ENCODE assay signal across 2 cellular contexts in genomic region chr16:56448005-56448404, GRCh38.
TF ChIP-seq lines count a peak whose summit lies in the region.

No MANE protein-coding gene starts in this region.

TF ChIP-seq in SK-N-SH, 30 proteins besides CTCF, POLR2A, EP300 and RAD21 (continued from another document):
- TF ChIP-seq FOXM1 (IDR thresholded peaks at IDR 0.05; ENCODE audit: low read depth) = no peak

TF ChIP-seq in SK-N-SH treated with all-trans-retinoic acid at 6 μM for 48 hours, 23 proteins besides CTCF, POLR2A, EP300 and RAD21 (continued from another document):
- TF ChIP-seq, protein P1, sequence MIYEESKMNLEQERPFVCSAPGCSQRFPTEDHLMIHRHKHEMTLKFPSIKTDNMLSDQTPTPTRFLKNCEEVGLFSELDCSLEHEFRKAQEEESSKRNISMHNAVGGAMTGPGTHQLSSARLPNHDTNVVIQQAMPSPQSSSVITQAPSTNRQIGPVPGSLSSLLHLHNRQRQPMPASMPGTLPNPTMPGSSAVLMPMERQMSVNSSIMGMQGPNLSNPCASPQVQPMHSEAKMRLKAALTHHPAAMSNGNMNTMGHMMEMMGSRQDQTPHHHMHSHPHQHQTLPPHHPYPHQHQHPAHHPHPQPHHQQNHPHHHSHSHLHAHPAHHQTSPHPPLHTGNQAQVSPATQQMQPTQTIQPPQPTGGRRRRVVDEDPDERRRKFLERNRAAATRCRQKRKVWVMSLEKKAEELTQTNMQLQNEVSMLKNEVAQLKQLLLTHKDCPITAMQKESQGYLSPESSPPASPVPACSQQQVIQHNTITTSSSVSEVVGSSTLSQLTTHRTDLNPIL (CRISPR knock-in tag; IDR thresholded peaks at IDR 0.05; ENCODE audit: low read depth) = no peak
- no peak for TF ChIP-seq ZNF565 (CRISPR knock-in tag; conservative IDR thresholded peaks at IDR 0.05; ENCODE audit: low read depth)
- TF ChIP-seq CSRNP3 (CRISPR knock-in tag; IDR thresholded peaks at IDR 0.05) = no peak
- TF ChIP-seq TCF4 (CRISPR knock-in tag; IDR thresholded peaks at IDR 0.05; ENCODE audit: borderline replicate concordance) = no peak
- no peak for TF ChIP-seq ESRRG (CRISPR knock-in tag; IDR thresholded peaks at IDR 0.05)
- no peak for TF ChIP-seq RARB (CRISPR knock-in tag; IDR thresholded peaks at IDR 0.05)
- TF ChIP-seq GLIS3 (CRISPR knock-in tag; IDR thresholded peaks at IDR 0.05) = no peak
- no peak for TF ChIP-seq TSHZ2 (CRISPR knock-in tag; IDR thresholded peaks at IDR 0.05)
- TF ChIP-seq ZFP3 (CRISPR knock-in tag; IDR thresholded peaks at IDR 0.05) = no peak
- no peak for TF ChIP-seq CSDC2 (CRISPR knock-in tag; IDR thresholded peaks at IDR 0.05)
- no peak for TF ChIP-seq PATZ1 (CRISPR knock-in tag; IDR thresholded peaks at IDR 0.05; ENCODE audit: borderline replicate concordance)
- no peak for TF ChIP-seq TOX (CRISPR knock-in tag; IDR thresholded peaks at IDR 0.05; ENCODE audit: borderline replicate concordance)
- no peak for TF ChIP-seq SNAI2 (CRISPR knock-in tag; IDR thresholded peaks at IDR 0.05)
TF ChIP-seq in SK-N-SH treated with all-trans-retinoic acid at 6 μM for 48 hours: peak in this region for 0.
